Comparison of ENCODE assay signal across 1 cellular context in genomic region chr16:15856217-15856616, GRCh38.
TF ChIP-seq lines count a peak whose summit lies in the region.

No MANE protein-coding gene starts in this region.

TF ChIP-seq in GM23338, 12 proteins besides CTCF, POLR2A, EP300 and RAD21 (continued from another document):
- TF ChIP-seq ZNF462 (CRISPR knock-in tag; IDR thresholded peaks at IDR 0.05) = no peak
TF ChIP-seq in GM23338: peak in this region for 0.
